17 cellular contexts compared by ENCODE assay signal in genomic region chr2:86275384-86275799, GRCh38.
DNase-seq lines count a peak whose midpoint lies in the region; ATAC-seq, FAIRE-seq and TF ChIP-seq lines count a peak whose summit lies in the region.
"Had no signal": no experiment of that assay in that cellular context is flagged by ENCODE, and none has a peak within 500 bp of the region (broad histone marks: within the 10 kb centered on the region; RNA-seq: fewer than 3 reads in every experiment).

No MANE protein-coding gene starts in this region.

- DNase-seq in activated CD4-positive, alpha-beta T cell treated with anti-CD3 and anti-CD28 coated beads for 36 hours: peak; percentile 36
- no peak for DNase-seq in activated CD4-positive, alpha-beta T cell treated with anti-CD3 and anti-CD28 coated beads for 48 hours
- no peak for DNase-seq in HTR-8/SVneo (ENCODE audit: insufficient read length, low spot score)
- no peak for DNase-seq in psoas muscle
- no peak for DNase-seq in iPS-NIHi11 (ENCODE audit: low spot score)
- no peak for DNase-seq in Right ventricle myocardium inferior (ENCODE audit: missing footprints)
- no peak for DNase-seq in germinal center (ENCODE audit: low spot score)
- DNase-seq: activated naive CD4-positive, alpha-beta T cell treated with anti-CD3 and anti-CD28 coated beads, Interleukin-2, amount 10 ng/mL, durations not matched to agents 7 days and 5 days; foreskin melanocyte; H9; KG1; ovary had no signal

- peak; percentile 20 for FAIRE-seq in HTR-8/SVneo (lab: Jason Lieb, UNC)
- FAIRE-seq: endothelial cell of umbilical vein had no signal

- no peak for TF ChIP-seq CTCF in psoas muscle (IDR thresholded peaks at IDR 0.05)

- peaks cover 7% of the 10 kb centered on the region for H3K36me3 Mint-ChIP-seq in activated CD4-positive, alpha-beta T cell treated with anti-CD3 and anti-CD28 coated beads for 36 hours (ENCODE audit: low read depth)

- CTCF ChIA-PET in activated CD4-positive, alpha-beta T cell treated with anti-CD3 and anti-CD28 coated beads for 36 hours (lab: Charles Lee): no interaction called here

- H3K4me3 Mint-ChIP-seq in activated CD4-positive, alpha-beta T cell treated with anti-CD3 and anti-CD28 coated beads for 36 hours: no peak overlapping the region
- H3K4me3 Mint-ChIP-seq: activated naive CD4-positive, alpha-beta T cell treated with anti-CD3 and anti-CD28 coated beads, Interleukin-2, amount 10 ng/mL, durations not matched to agents 7 days and 5 days; H9 had no signal

- 82 to 92% (median 85%) methylated on average over 4 of the region's 4 CpGs for WGBS in psoas muscle, 3 donors

- H3K4me1 Mint-ChIP-seq in activated CD4-positive, alpha-beta T cell treated with anti-CD3 and anti-CD28 coated beads for 36 hours: peaks cover 18% of the 10 kb centered on the region
- H3K4me1 Mint-ChIP-seq: activated naive CD4-positive, alpha-beta T cell treated with anti-CD3 and anti-CD28 coated beads, Interleukin-2, amount 10 ng/mL, durations not matched to agents 7 days and 5 days had no signal

- H3K9me3 ChIP-seq in psoas muscle: peaks cover 12% of the 10 kb centered on the region

- intact Hi-C loops in activated CD4-positive, alpha-beta T cell treated with anti-CD3 and anti-CD28 coated beads for 36 hours (cut with DNase I, micrococcal nuclease): no loop called here
- intact Hi-C loops in psoas muscle (cut with DNase I) (loop anchor here in 1 of 2 donors (5.0 kb wide), 1 partner anchor 38 kb away; no protein-coding TSS in a partner anchor), Right ventricle myocardium inferior (cut with DNase I) (loop anchor here (2.0 kb wide), 1 partner anchor 51 kb away; no protein-coding TSS in a partner anchor)

- POLR2A ChIA-PET in activated CD4-positive, alpha-beta T cell treated with anti-CD3 and anti-CD28 coated beads for 36 hours (lab: Charles Lee): no interaction called here

- no peaks in the 10 kb centered on the region for H3K36me3 ChIP-seq in psoas muscle (ENCODE audit: insufficient read depth in 1 of 2, low read depth in 1 of 2)
- H3K36me3 ChIP-seq: BLaER1, ovary had no signal

- H3K27ac ChIP-seq in psoas muscle: peak overlapping the region; percentile 70
- H3K27ac ChIP-seq: 22Rv1, BLaER1, ovary had no signal

- peaks cover 32% of the 10 kb centered on the region for H3K4me1 ChIP-seq in psoas muscle
- H3K4me1 ChIP-seq: BLaER1 had no signal

- H3K4me3 ChIP-seq in psoas muscle: no peak overlapping the region
- H3K4me3 ChIP-seq: BLaER1, coronary artery, ovary had no signal

- peaks cover 15% of the 10 kb centered on the region for H3K9me3 Mint-ChIP-seq in activated CD4-positive, alpha-beta T cell treated with anti-CD3 and anti-CD28 coated beads for 36 hours (ENCODE audit: low read depth)

- no peak overlapping the region for H3K27ac Mint-ChIP-seq in activated CD4-positive, alpha-beta T cell treated with anti-CD3 and anti-CD28 coated beads for 36 hours
- H3K27ac Mint-ChIP-seq: activated naive CD4-positive, alpha-beta T cell treated with anti-CD3 and anti-CD28 coated beads, Interleukin-2, amount 10 ng/mL, durations not matched to agents 7 days and 5 days; H9 had no signal

- no peaks in the 10 kb centered on the region for H3K27me3 ChIP-seq in psoas muscle (ENCODE audit: insufficient read depth in 3 of 3, low read length in 2 of 3)
- H3K27me3 ChIP-seq: BLaER1, ovary had no signal

- peak; percentile 40 for ATAC-seq in activated CD4-positive, alpha-beta T cell treated with anti-CD3 and anti-CD28 coated beads for 36 hours
- ATAC-seq in GM21723 (IDR thresholded peaks at IDR 0.05; ENCODE audit: unreplicated experiment): peak; percentile 40
- ATAC-seq in psoas muscle: no peak
- no peak for ATAC-seq in Right ventricle myocardium inferior

- peaks cover 6% of the 10 kb centered on the region for H3K27me3 Mint-ChIP-seq in activated CD4-positive, alpha-beta T cell treated with anti-CD3 and anti-CD28 coated beads for 36 hours

Comparison
In these comparisons a context has a peak if more than half of its experiments do, and no peak if none do; other contexts are left out.
1. ATAC-seq: peak in activated CD4-positive, alpha-beta T cell treated with anti-CD3 and anti-CD28 coated beads for 36 hours (single experiment) and GM21723 (single experiment); none in psoas muscle (0 of 4) and Right ventricle myocardium inferior (single experiment).